In the genomic region with DNA sequence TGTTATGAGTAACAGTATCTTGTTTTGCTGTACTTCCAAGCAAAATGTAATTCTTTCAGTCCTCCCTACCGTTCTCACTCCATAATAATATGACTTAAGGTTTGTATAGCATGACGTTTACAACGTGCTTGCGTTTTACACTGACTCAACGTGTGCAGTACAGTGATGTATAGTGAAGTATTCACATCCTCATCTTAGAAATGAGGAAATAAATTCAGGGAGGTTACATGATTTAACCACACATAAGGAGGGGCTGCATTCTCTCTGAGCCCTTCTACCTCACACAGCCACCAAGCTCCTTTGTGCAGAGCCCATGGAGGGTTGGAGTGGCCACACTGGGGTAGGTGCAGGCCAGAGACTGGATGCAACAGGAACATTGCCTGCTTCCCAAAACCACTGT, we compare ENCODE assay signal across 16 cellular contexts.
"Had no signal": no experiment of that assay in that cellular context is flagged by ENCODE, and none has a peak within 500 bp of the region (broad histone marks: within the 10 kb centered on the region; RNA-seq: fewer than 3 reads in every experiment).

No MANE protein-coding gene starts in this region.

- H3K4me3 ChIP-seq: adrenal gland, hepatocyte, tibial artery had no signal

- DNase-seq: activated CD4-positive, alpha-beta T cell treated with anti-CD3 and anti-CD28 coated beads, Interleukin-2, amount 50 U/mL, for 4 hours; activated CD4-positive, CD25-positive, alpha-beta regulatory T cell treated with anti-CD3 and anti-CD28 coated beads, Interleukin-2, amount 50 U/mL, for 72 hours; activated gamma-delta T cell treated with Interleukin-2 at 50 U/mL for 16 hours; activated T-cell treated with anti-CD3 and anti-CD28 coated beads for 4 hours; dermis blood vessel endothelial cell; effector memory CD4-positive, alpha-beta T cell; foreskin fibroblast; midbrain; nephron progenitor cell; stimulated activated naive CD8-positive, alpha-beta T cell treated with anti-CD3 and anti-CD28 coated beads, Interleukin-15, Interleukin-2, amounts not matched to agents 100 U/mL and 50 U/mL, for 24 hours; substantia nigra; tibial artery had no signal

- ATAC-seq: activated naive CD4-positive, alpha-beta T cell treated with anti-CD3 and anti-CD28 coated beads, Interleukin-2, amount 50 U/mL, for 72 hours; stimulated activated naive CD8-positive, alpha-beta T cell treated with anti-CD3 and anti-CD28 coated beads, Interleukin-15, Interleukin-2, amounts not matched to agents 100 U/mL and 50 U/mL, for 24 hours had no signal

- H3K4me1 ChIP-seq: adrenal gland had no signal

- H3K4me2 ChIP-seq: hepatocyte had no signal

- H3K9me3 ChIP-seq: adrenal gland, tibial artery had no signal

- FAIRE-seq: islet of Langerhans had no signal

- H3K27ac ChIP-seq: adrenal gland, hepatocyte, tibial artery had no signal
